Comparison of ENCODE assay signal across 1 cellular context in genomic region chr4:144666539-144667175, GRCh38.
TF ChIP-seq lines count a peak whose summit lies in the region.

No MANE protein-coding gene starts in this region.

TF ChIP-seq in GM23338, 12 proteins besides CTCF, POLR2A, EP300 and RAD21 (continued from another document):
- TF ChIP-seq ZNF462 (CRISPR knock-in tag; IDR thresholded peaks at IDR 0.05) (no peak), CREB1 (CRISPR knock-in tag; IDR thresholded peaks at IDR 0.05; ENCODE audit: low read depth) (no peak)
